ENCODE assay signal across 8 cellular contexts in genomic region chr19:14196105-14196504, GRCh38. TPM values are rescaled to one million over a fixed set of nuclear protein-coding genes. Genes with fewer than 3 reads are reported as not detected.
DNase-seq lines count a peak whose midpoint lies in the region; ATAC-seq and TF ChIP-seq lines count a peak whose summit lies in the region.
"Not testable (repeated sequence)": the region's sequence is repeated elsewhere in the genome, so short reads cannot be mapped to it uniquely, and the experiment has no call there.

No MANE protein-coding gene starts in this region.

- H3K18ac ChIP-seq in H9 (ENCODE audit: insufficient read length, low read depth, low read length): not testable (repeated sequence)

- not testable (repeated sequence) for H3K27me3 ChIP-seq in H9 (ENCODE audit: insufficient read depth, low read length); naive thymus-derived CD4-positive, alpha-beta T cell (ENCODE audit: control insufficient read depth in 2 of 2, insufficient read depth in 2 of 2, low read length in 2 of 2)

- DNase-seq in AML-193 (lab: John Stamatoyannopoulos, UW) (peak; percentile 33 to 45), H9 (peak; percentile 74), NCI-H748 treated with DMSO at 0.1 percent for 48 hours (lab: John Stamatoyannopoulos, UW) (peak; percentile 38), WTC11 (ENCODE audit: low spot score) (peak; percentile 81), fibroblast of the conjunctiva (ENCODE audit: low read depth) (peak; percentile 13)
- peak; percentile 69 for DNase-seq in activated naive CD8-positive, alpha-beta T cell treated with anti-CD3 and anti-CD28 coated beads for 36 hours
- peak; percentile 58 to 76 (median 72) for DNase-seq in naive thymus-derived CD4-positive, alpha-beta T cell
- DNase-seq in stimulated activated CD8-positive, alpha-beta memory T cell treated with anti-CD3 and anti-CD28 coated beads, Interleukin-12 subunit alpha, Interleukin-12 subunit beta, amount 100 ng/mL, for 4 hours (ENCODE audit: low read depth): peak; percentile 44

- H3K4me1 Mint-ChIP-seq in H9 (peaks cover 14 to 22% of the 10 kb centered on the region in 2 experiments), WTC11 (peaks cover 20% of the 10 kb centered on the region)
- peaks cover 10% of the 10 kb centered on the region for H3K4me1 Mint-ChIP-seq in activated naive CD8-positive, alpha-beta T cell treated with anti-CD3 and anti-CD28 coated beads for 36 hours
- H3K4me1 Mint-ChIP-seq in naive thymus-derived CD4-positive, alpha-beta T cell: peaks cover 23 to 41% (median 31%) of the 10 kb centered on the region in 7 donors

- not testable (repeated sequence) for H3K23me2 ChIP-seq in H9 (ENCODE audit: insufficient read length, low read depth, low read length, poor library complexity, severe bottlenecking)

- not testable (repeated sequence) for H2BK5ac ChIP-seq in H9 (ENCODE audit: insufficient read length, low read length)

- POLR2A ChIA-PET in WTC11 (lab: Charles Lee): not testable (repeated sequence)
- POLR2A ChIA-PET in naive thymus-derived CD4-positive, alpha-beta T cell (lab: Charles Lee): interaction anchor here (0.9 to 1.3 kb wide), 2 partner anchors 43 to 185 kb away, joined by 3 read pairs; partner anchors contain the start of gene ADGRE5

- not testable (repeated sequence) for H3K4me3 ChIP-seq in naive thymus-derived CD4-positive, alpha-beta T cell (ENCODE audit: low read length)

- TF ChIP-seq CTCF in H9 (conservative IDR thresholded peaks at IDR 0.05) (peak; percentile 77), WTC11 (IDR thresholded peaks at IDR 0.05) (peak; percentile 83)

- H3K36me3 Mint-ChIP-seq in H9 (ENCODE audit: insufficient read depth in 1 of 3, low read depth in 3 of 3) (peaks cover 0 to 24% (median 17%) of the 10 kb centered on the region in 3 experiments; a peak in 6 of 7 replicates), WTC11 (peaks cover 12% of the 10 kb centered on the region)
- H3K36me3 Mint-ChIP-seq in activated naive CD8-positive, alpha-beta T cell treated with anti-CD3 and anti-CD28 coated beads for 36 hours; naive thymus-derived CD4-positive, alpha-beta T cell: not testable (repeated sequence)

- H3K4me1 ChIP-seq in H9 (ENCODE audit: insufficient read depth, low read length); naive thymus-derived CD4-positive, alpha-beta T cell (ENCODE audit: control insufficient read depth in 2 of 2, insufficient read depth in 2 of 2, low read length in 2 of 2): not testable (repeated sequence)

- H3K56ac ChIP-seq in H9 (ENCODE audit: insufficient read length, low read depth, low read length): not testable (repeated sequence)

- not testable (repeated sequence) for H2BK120ac ChIP-seq in H9 (ENCODE audit: low read depth, low read length, poor library complexity, severe bottlenecking)

- not testable (repeated sequence) for H4K5ac ChIP-seq in H9 (ENCODE audit: insufficient read length, low read depth, low read length)

- not testable (repeated sequence) for H3K4me2 ChIP-seq in H9 (ENCODE audit: insufficient read depth, insufficient read length, low read length)

- intact Hi-C loops in naive thymus-derived CD4-positive, alpha-beta T cell (cut with micrococcal nuclease): loop anchor here (1.0 to 10.0 kb wide), 8 partner anchors 47 to 316 kb away; no protein-coding TSS in a partner anchor

- not testable (repeated sequence) for H4K8ac ChIP-seq in H9 (replicated peaks; ENCODE audit: insufficient read length, low read depth, low read length)

- not testable (repeated sequence) for H3K4ac ChIP-seq in H9 (ENCODE audit: low read depth, low read length)

- not testable (repeated sequence) for H3K9ac ChIP-seq in H9 (ENCODE audit: extremely low read depth, insufficient read length, low read length)

- H3K4me3 Mint-ChIP-seq in H9, WTC11: not testable (repeated sequence)
- peak overlapping the region; percentile 5 for H3K4me3 Mint-ChIP-seq in activated naive CD8-positive, alpha-beta T cell treated with anti-CD3 and anti-CD28 coated beads for 36 hours
- H3K4me3 Mint-ChIP-seq in naive thymus-derived CD4-positive, alpha-beta T cell: peak overlapping the region in 8 of 10 donors; percentile 1 to 68 (median 20)

- H4K91ac ChIP-seq in H9 (ENCODE audit: insufficient read length, low read depth, low read length): not testable (repeated sequence)

- H2BK15ac ChIP-seq in H9 (ENCODE audit: low read depth, low read length): not testable (repeated sequence)

- H3T11ph ChIP-seq in H9 (ENCODE audit: low read length): not testable (repeated sequence)

- peaks cover 39% of the 10 kb centered on the region for H3K79me2 ChIP-seq in H9 (ENCODE audit: insufficient read depth, low read length)

- no CpG with 5 or more reads among the region's 12 CpGs for WGBS in H9 (ENCODE audit: extremely low coverage, insufficient read length, low lambda C conversion rate)

- H3K79me1 ChIP-seq in H9 (ENCODE audit: insufficient read depth, low read depth, low read length, poor library complexity, severe bottlenecking): not testable (repeated sequence)

- H3K9me3 ChIP-seq in H9 (ENCODE audit: control insufficient read depth, low read depth, low read length); naive thymus-derived CD4-positive, alpha-beta T cell (ENCODE audit: control insufficient read depth in 2 of 3, low read length in 3 of 3): not testable (repeated sequence)

- not testable (repeated sequence) for H3K14ac ChIP-seq in H9 (ENCODE audit: insufficient read depth, low read length)

- H3K23ac ChIP-seq in H9 (ENCODE audit: insufficient read length, low read depth, low read length): not testable (repeated sequence)

- H3K27me3 Mint-ChIP-seq in H9 (ENCODE audit: low read depth); WTC11 (ENCODE audit: low read depth); activated naive CD8-positive, alpha-beta T cell treated with anti-CD3 and anti-CD28 coated beads for 36 hours; naive thymus-derived CD4-positive, alpha-beta T cell: not testable (repeated sequence)

- CTCF ChIA-PET in WTC11 (lab: Charles Lee): interaction anchor here (0.8 to 1.2 kb wide), 3 partner anchors 59 to 210 kb away, joined by 3 to 9 read pairs (median 5); partner anchors contain the start of gene ASF1B
- CTCF ChIA-PET in naive thymus-derived CD4-positive, alpha-beta T cell (lab: Charles Lee): interaction anchor here (0.8 to 1.6 kb wide), 2 partner anchors 60 to 152 kb away, joined by 3 to 4 read pairs; partner anchors contain the start of gene ASF1B

- H3K27ac Mint-ChIP-seq in H9: peak overlapping the region in 1 of 3 experiments; percentile 18; a peak in 2 of 7 replicates
- H3K27ac Mint-ChIP-seq in WTC11: peak overlapping the region; percentile 92
- H3K27ac Mint-ChIP-seq in activated naive CD8-positive, alpha-beta T cell treated with anti-CD3 and anti-CD28 coated beads for 36 hours: not testable (repeated sequence)
- H3K27ac Mint-ChIP-seq in naive thymus-derived CD4-positive, alpha-beta T cell: peak overlapping the region in 8 of 9 donors; percentile 3 to 78 (median 16)

- H2AFZ ChIP-seq in H9 (ENCODE audit: low read length): not testable (repeated sequence)

- H2BK20ac ChIP-seq in H9 (ENCODE audit: low read depth, low read length, poor library complexity, severe bottlenecking): not testable (repeated sequence)

- H3K9me3 Mint-ChIP-seq in H9; WTC11; activated naive CD8-positive, alpha-beta T cell treated with anti-CD3 and anti-CD28 coated beads for 36 hours; naive thymus-derived CD4-positive, alpha-beta T cell: not testable (repeated sequence)

- not testable (repeated sequence) for H2AK5ac ChIP-seq in H9 (ENCODE audit: insufficient read length, low read length)

- not testable (repeated sequence) for H3K27ac ChIP-seq in H9 (ENCODE audit: insufficient read length, low read depth, low read length); naive thymus-derived CD4-positive, alpha-beta T cell (ENCODE audit: low read depth, low read length)

- peak; percentile 71 for ATAC-seq in WTC11
- peak; percentile 88 for ATAC-seq in naive thymus-derived CD4-positive, alpha-beta T cell

- not testable (repeated sequence) for H2BK12ac ChIP-seq in H9 (ENCODE audit: insufficient read length, low read depth, low read length)

- H3K36me3 ChIP-seq in naive thymus-derived CD4-positive, alpha-beta T cell (ENCODE audit: control insufficient read depth in 2 of 3, insufficient read depth in 3 of 3, low read length in 3 of 3): not testable (repeated sequence)

- not testable (repeated sequence) for H4K20me1 ChIP-seq in H9 (ENCODE audit: control insufficient read depth, insufficient read depth, insufficient read length)

TF ChIP-seq in WTC11, 78 proteins besides CTCF, POLR2A, EP300 and RAD21:
- peak; percentile 98 for TF ChIP-seq GTF2I (CRISPR knock-in tag; conservative IDR thresholded peaks at IDR 0.05)
TF ChIP-seq in WTC11: peak in this region for 1; not testable (repeated sequence) for 77.

RNA-seq across cellular contexts. Expression of gene ADGRL1, which starts 9.9 kb away (rescaled TPM):
- total RNA-seq in H9 (2021): 116 and 117 TPM in 2 replicates
- 128 to 140 TPM (median 140 TPM) in 3 replicates for total RNA-seq in WTC11 (2021)
- 1 to 10 TPM; 8.5 to 9.5 TPM for total RNA-seq in activated naive CD8-positive, alpha-beta T cell treated with anti-CD3 and anti-CD28 coated beads for 36 hours
- 10 to 100 TPM; 12.4 to 39.4 (median 37.8) TPM for total RNA-seq in naive thymus-derived CD4-positive, alpha-beta T cell
- 1 to 10 TPM in 1 of 2 donors, under 1 TPM in 1; 0.72 to 3.0 TPM for polyA plus RNA-seq in naive thymus-derived CD4-positive, alpha-beta T cell

RNA-seq across cellular contexts. Expression of gene ASF1B, which starts 59.7 kb away (rescaled TPM):
- total RNA-seq in H9 (2021): 46.6 and 46.8 TPM in 2 replicates
- total RNA-seq in WTC11 (2021): 37.1 to 40.4 TPM (median 38.4 TPM) in 3 replicates
- total RNA-seq in activated naive CD8-positive, alpha-beta T cell treated with anti-CD3 and anti-CD28 coated beads for 36 hours: 10 to 100 TPM; 77.5 to 78.5 TPM
- total RNA-seq in naive thymus-derived CD4-positive, alpha-beta T cell: 10 to 100 TPM in 1 of 5 experiments, 1 to 10 TPM in 3, under 1 TPM in 1; 0.98 to 79.0 (median 2.1) TPM
- polyA plus RNA-seq in naive thymus-derived CD4-positive, alpha-beta T cell: 1 to 10 TPM; 2.4 to 4.5 TPM

Comparison
In these comparisons a context has a peak if more than half of its experiments do, and no peak if none do; other contexts are left out.
1. DNase-seq: peak in every context shown above with its lines; median percentile 81 in WTC11; 74 in H9; 72 in naive thymus-derived CD4-positive, alpha-beta T cell; 69 in activated naive CD8-positive, alpha-beta T cell treated with anti-CD3 and anti-CD28 coated beads for 36 hours; 44 in stimulated activated CD8-positive, alpha-beta memory T cell treated with anti-CD3 and anti-CD28 coated beads, Interleukin-12 subunit alpha, Interleukin-12 subunit beta, amount 100 ng/mL, for 4 hours; 39 in AML-193; 38 in NCI-H748 treated with DMSO at 0.1 percent for 48 hours; 13 in fibroblast of the conjunctiva.